20 cellular contexts compared by ENCODE assay signal in the genomic region with DNA sequence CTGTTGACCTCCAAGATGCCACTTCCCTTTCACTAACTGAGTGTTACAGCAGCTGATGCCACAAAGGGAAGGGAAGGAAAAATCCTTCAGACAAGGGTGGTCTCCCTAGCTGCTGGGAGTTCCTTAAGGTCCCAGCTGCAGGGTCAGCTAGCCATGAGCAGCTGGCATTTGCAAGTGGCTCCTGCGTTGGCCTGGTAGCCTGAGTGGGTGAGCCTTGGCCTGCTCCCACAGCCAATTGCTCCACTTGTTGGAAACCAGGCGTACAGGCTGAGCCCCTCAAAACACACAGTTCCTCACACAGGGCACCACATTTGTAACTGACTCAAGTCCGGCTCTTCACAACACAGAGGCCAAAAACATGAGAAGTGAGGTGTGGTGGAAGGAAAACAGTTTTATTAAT. TPM values are rescaled to one million over a fixed set of nuclear protein-coding genes. Genes with fewer than 3 reads are reported as not detected.
DNase-seq lines count a peak whose midpoint lies in the region; ATAC-seq, FAIRE-seq and TF ChIP-seq lines count a peak whose summit lies in the region.
"Had no signal": no experiment of that assay in that cellular context is flagged by ENCODE, and none has a peak within 500 bp of the region (broad histone marks: within the 10 kb centered on the region; RNA-seq: fewer than 3 reads in every experiment).

No MANE protein-coding gene starts in this region.

- H3F3A ChIP-seq in smooth muscle cell (ENCODE audit: low read depth): no peaks in the 10 kb centered on the region

- TF ChIP-seq CTCF in kidney (IDR thresholded peaks at IDR 0.05; ENCODE audit: borderline replicate concordance, extremely low read depth, insufficient read depth) (no peak), smooth muscle cell (IDR thresholded peaks at IDR 0.05; ENCODE audit: borderline replicate concordance, insufficient read depth, poor library complexity, severe bottlenecking) (no peak)

- H3K36me3 ChIP-seq in HUES6 (ENCODE audit: control insufficient read depth, insufficient read depth, low read length) (peaks cover 77% of the 10 kb centered on the region), kidney (ENCODE audit: control insufficient read depth in 1 of 2, insufficient read depth in 2 of 2, low read length in 2 of 2) (no peaks in the 10 kb centered on the region), smooth muscle cell (ENCODE audit: low read depth) (peaks cover 5% of the 10 kb centered on the region)

- no peaks in the 10 kb centered on the region for H4K20me1 ChIP-seq in smooth muscle cell (ENCODE audit: low read depth)

- 0 out of 2 replicates have a peak overlapping the region, but pooled peaks have one; percentile 28 for H3K27ac ChIP-seq in HUES6 (ENCODE audit: low read depth, low read length)
- H3K27ac ChIP-seq in kidney (ENCODE audit: low read depth in 2 of 2, low read length in 2 of 2): no peak overlapping the region
- H3K27ac ChIP-seq in smooth muscle cell (ENCODE audit: low read depth): no peak overlapping the region
- H3K27ac ChIP-seq: SK-N-MC had no signal

- FAIRE-seq in kidney (lab: Jason Lieb, UNC): no peak
- FAIRE-seq: HTR-8/SVneo had no signal

- H3K4me1 ChIP-seq in HUES6 (ENCODE audit: control insufficient read depth, insufficient read depth, low read length) (no peaks in the 10 kb centered on the region), kidney (ENCODE audit: control insufficient read depth in 1 of 2, insufficient read depth in 1 of 2, low read depth in 1 of 2, low read length in 2 of 2) (no peaks in the 10 kb centered on the region), smooth muscle cell (ENCODE audit: low read depth) (no peaks in the 10 kb centered on the region)

- DNase-seq in UCSD-AML1 (lab: John Stamatoyannopoulos, UW; ENCODE audit: unreplicated experiment): peak; percentile 9
- peak; percentile 39 for DNase-seq in kidney
- DNase-seq in smooth muscle cell (lab: John Stamatoyannopoulos, UW; ENCODE audit: unreplicated experiment): no peak
- no peak for DNase-seq in NCI-H226
- DNase-seq in OCI-M1 (lab: John Stamatoyannopoulos, UW): no peak
- DNase-seq: CD4-positive, alpha-beta memory T cell; COR-L47; DMS53; H7; NCI-H1048; NCI-H1417; NCI-H1694; NCI-H2029 treated with DMSO at 0.1 percent for 48 hours; NCI-H526 treated with DMSO at 0.1 percent for 48 hours; SHP77 treated with DMSO at 0.1 percent for 48 hours had no signal

- H3K27me3 ChIP-seq in HUES6 (ENCODE audit: control insufficient read depth, insufficient read depth, low read length) (no peaks in the 10 kb centered on the region), smooth muscle cell (ENCODE audit: low read depth) (no peaks in the 10 kb centered on the region)

- H3K4me3 ChIP-seq in HUES6 (ENCODE audit: low read depth, low read length): no peak overlapping the region
- H3K4me3 ChIP-seq in kidney (ENCODE audit: low read length in 2 of 2): no peak overlapping the region
- H3K4me3 ChIP-seq in smooth muscle cell: no peak overlapping the region
- H3K4me3 ChIP-seq: SK-N-MC had no signal

- no peaks in the 10 kb centered on the region for H3K79me2 ChIP-seq in smooth muscle cell (ENCODE audit: low read depth)

- intact Hi-C loops in kidney (cut with DNase I): no loop called here

- peak overlapping the region; percentile 50 for H2AFZ ChIP-seq in smooth muscle cell (ENCODE audit: low read depth)

- WGBS in smooth muscle cell (ENCODE audit: low lambda C conversion rate): 96% methylated on average over 3 of the region's 3 CpGs

- H3K9ac ChIP-seq in HUES6 (ENCODE audit: low read length): no peak overlapping the region
- H3K9ac ChIP-seq in kidney (ENCODE audit: low read length in 2 of 2): no peak overlapping the region
- no peak overlapping the region for H3K9ac ChIP-seq in smooth muscle cell (ENCODE audit: low read depth)

- H3K4me2 ChIP-seq in smooth muscle cell: no peak overlapping the region

- ATAC-seq in GM19023 (IDR thresholded peaks at IDR 0.05; ENCODE audit: unreplicated experiment): no peak
- ATAC-seq: Panc1 had no signal

- H3K9me3 ChIP-seq in HUES6 (ENCODE audit: control insufficient read depth, insufficient read depth, low read depth, low read length) (no peaks in the 10 kb centered on the region), kidney (ENCODE audit: control insufficient read depth in 1 of 2, low read length in 2 of 2) (no peaks in the 10 kb centered on the region), smooth muscle cell (replicated peaks; ENCODE audit: low read depth) (no peaks in the 10 kb centered on the region)

RNA-seq across cellular contexts. Expression of gene TTK, which starts 16.7 kb away (rescaled TPM):
- total RNA-seq in kidney: 0.79 TPM
- 0.13 TPM for polyA plus RNA-seq in kidney (ENCODE audit: insufficient read depth, low read depth, low replicate concordance)
- total RNA-seq in smooth muscle cell: 15.3 and 17.1 TPM in 2 replicates
- 3.9 and 4.9 TPM in 2 replicates for polyA plus RNA-seq in smooth muscle cell

Comparison
In these comparisons a context has a peak if more than half of its experiments do, and no peak if none do; other contexts are left out.
1. DNase-seq: peak in UCSD-AML1 (single experiment) and kidney (single experiment); none in smooth muscle cell (single experiment), NCI-H226 (single experiment) and OCI-M1 (single experiment).